ENCODE assay signal across 25 cellular contexts in genomic region chr2:137938204-137938603, GRCh38. TPM values are rescaled to one million over a fixed set of nuclear protein-coding genes. Genes with fewer than 3 reads are reported as not detected.
A peak's percentile ranks its signal among the peaks of the same experiment; 100 is the strongest.
DNase-seq lines count a peak whose midpoint lies in the region; ATAC-seq, FAIRE-seq and TF ChIP-seq lines count a peak whose summit lies in the region.
"Had no signal": no experiment of that assay in that cellular context is flagged by ENCODE, and none has a peak within 500 bp of the region (broad histone marks: within the 10 kb centered on the region; RNA-seq: fewer than 3 reads in every experiment).

No MANE protein-coding gene starts in this region.

- H3K14ac ChIP-seq in IMR-90 (replicated peaks; ENCODE audit: low read depth, low read length): no peak overlapping the region

- H3K4ac ChIP-seq in IMR-90 (ENCODE audit: low read depth, low read length): no peak overlapping the region

- FAIRE-seq in HepG2 (lab: Jason Lieb, UNC): no peak
- FAIRE-seq: bronchial epithelial cell had no signal

- 19% methylated on average over 2 of the region's 4 CpGs; no CpG with 5 or more reads in 1 of the 2 experiments for WGBS in IMR-90 (ENCODE audit: extremely low coverage in 2 of 2, insufficient read length in 1 of 2), 2 experiments
- 64% methylated on average over 4 of the region's 4 CpGs for WGBS in HepG2 (ENCODE audit: low lambda C conversion rate)

- TF ChIP-seq EP300 in HepG2 (IDR thresholded peaks at IDR 0.05; ENCODE audit: low read depth in 2 of 2, low read length in 2 of 2): 0 out of 4 replicates have a peak, but pooled peaks of 1 of the 2 experiments have one; percentile 48
- TF ChIP-seq EP300 in HepG2 (CRISPR knock-in tag; IDR thresholded peaks at IDR 0.05; ENCODE audit: borderline replicate concordance): no peak

- H3K79me2 ChIP-seq in HepG2 (ENCODE audit: insufficient read depth, low read length): peaks cover 28% of the 10 kb centered on the region

- no peaks in the 10 kb centered on the region for H3K36me3 ChIP-seq in IMR-90 (ENCODE audit: control insufficient read depth, insufficient read depth, low read length)
- no peaks in the 10 kb centered on the region for H3K36me3 ChIP-seq in brain microvascular endothelial cell (replicated peaks)
- H3K36me3 ChIP-seq in HepG2 (replicated peaks in 1 of 2; ENCODE audit: control insufficient read depth in 1 of 2, insufficient read depth in 2 of 2, low read length in 2 of 2): no peaks in the 10 kb centered on the region
- H3K36me3 ChIP-seq: lower lobe of right lung, sigmoid colon, tibial artery had no signal

- no peak overlapping the region for H2AK9ac ChIP-seq in IMR-90 (replicated peaks; ENCODE audit: low read depth, low read length, poor library complexity)

- no peak overlapping the region for H3K18ac ChIP-seq in IMR-90 (ENCODE audit: low read depth, low read length)

- H4K20me1 ChIP-seq in IMR-90 (ENCODE audit: insufficient read depth, low read length) (no peaks in the 10 kb centered on the region), HepG2 (ENCODE audit: insufficient read depth, low read length) (no peaks in the 10 kb centered on the region)

- H3K4me3 ChIP-seq in AG10803 (ENCODE audit: low read length) (no peak overlapping the region), IMR-90 (ENCODE audit: insufficient read depth, low read depth, low read length) (no peak overlapping the region), brain microvascular endothelial cell (ENCODE audit: low read depth, low read length) (no peak overlapping the region), HepG2 (replicated peaks in 1 of 3; ENCODE audit: insufficient read depth in 1 of 3, low read depth in 2 of 3, low read length in 3 of 3) (no peak overlapping the region)
- H3K4me3 ChIP-seq: lower lobe of right lung, sigmoid colon, tibial artery had no signal

- no peak for TF ChIP-seq RAD21 in IMR-90 (IDR thresholded peaks at IDR 0.05; ENCODE audit: low read length)
- no peak for TF ChIP-seq RAD21 in HepG2 (CRISPR knock-in tag; IDR thresholded peaks at IDR 0.05)

- no peak overlapping the region for H2AK5ac ChIP-seq in IMR-90 (ENCODE audit: low read depth, low read length)

- H3K4me2 ChIP-seq in IMR-90 (ENCODE audit: low read depth, low read length) (no peak overlapping the region), HepG2 (ENCODE audit: low read depth, low read length) (peak overlapping the region; percentile 84; the same call in 1 of the 2 replicates)

- H3K9me1 ChIP-seq in IMR-90 (ENCODE audit: insufficient read depth, low read length): 0 out of 2 replicates have a peak, but pooled peaks cover 3% of the 10 kb centered on the region

- intact Hi-C loops in IMR-90 (cut with micrococcal nuclease) (no loop called here), HepG2 (cut with micrococcal nuclease; ENCODE audit: unreplicated experiment) (no loop called here), left cardiac atrium (cut with DNase I) (no loop called here)

- no peaks in the 10 kb centered on the region; the same call in 1 of the 2 replicates for H3K9me3 ChIP-seq in IMR-90 (ENCODE audit: control insufficient read depth, insufficient read depth, low read length)
- H3K9me3 ChIP-seq in HepG2 (ENCODE audit: low read length): peaks cover 5% of the 10 kb centered on the region; the same call in 1 of the 2 replicates
- H3K9me3 ChIP-seq: lower lobe of right lung, sigmoid colon, tibial artery had no signal

- H4K5ac ChIP-seq in IMR-90 (ENCODE audit: low read depth, low read length): no peak overlapping the region

- no peak overlapping the region for H3K27ac Mint-ChIP-seq in stimulated activated memory B cell treated with anti-CD40 and anti-IgM and Interleukin-4, amounts not matched to agents 10 μg/mL and 1 μg/mL and 100 μg/mL, for 72 hours
- H3K27ac Mint-ChIP-seq: CD8-positive, alpha-beta T cell had no signal

- no peak overlapping the region for H2BK15ac ChIP-seq in IMR-90 (ENCODE audit: low read depth, low read length)

- dilution Hi-C loops in IMR-90 (cut with HindIII; ENCODE audit: low sequenced_read_pairs, unreplicated experiment): no loop called here

- H3K27ac ChIP-seq in IMR-90 (ENCODE audit: insufficient read depth, low read length) (no peak overlapping the region), brain microvascular endothelial cell (no peak overlapping the region), HepG2 (ENCODE audit: extremely low read length, insufficient read depth, low read length) (peak overlapping the region; percentile 99)
- H3K27ac ChIP-seq: epithelial cell of prostate, lower lobe of right lung, sigmoid colon, tibial artery had no signal

- ATAC-seq in IMR-90 (ENCODE audit: low read depth) (peak; percentile 35), HepG2 (no peak), HG03280 (IDR thresholded peaks at IDR 0.05; ENCODE audit: unreplicated experiment) (no peak), left cardiac atrium (no peak)
- ATAC-seq in stimulated activated memory B cell treated with anti-CD40 and anti-IgM and Interleukin-4, amounts not matched to agents 10 μg/mL and 1 μg/mL and 100 μg/mL, for 72 hours: no peak
- ATAC-seq: activated CD4-positive, CD25-positive, alpha-beta regulatory T cell treated with anti-CD3 and anti-CD28 coated beads, Interleukin-2, amount 50 U/mL, for 24 hours; CD8-positive, alpha-beta T cell; SK-N-SH treated with all-trans-retinoic acid at 6 μM for 48 hours had no signal

- H3K9ac ChIP-seq in IMR-90 (ENCODE audit: low read depth, low read length) (no peak overlapping the region), HepG2 (ENCODE audit: insufficient read depth, low read depth, low read length) (peak overlapping the region; percentile 1; the same call in 1 of the 2 replicates)

- no peak overlapping the region for H3K23ac ChIP-seq in IMR-90 (ENCODE audit: low read depth, low read length)

- no peak overlapping the region for H2BK5ac ChIP-seq in IMR-90 (ENCODE audit: low read depth, low read length, poor library complexity, severe bottlenecking)

- DNase-seq in AG10803 (ENCODE audit: low read depth) (peak; percentile 71), IMR-90 (peak; percentile 59), brain microvascular endothelial cell (peak; percentile 46), HepG2 (ENCODE audit: low spot score) (peak; percentile 65), nucleus accumbens (lab: John Stamatoyannopoulos, UW) (no peak), left cardiac atrium (no peak)
- DNase-seq: activated naive CD4-positive, alpha-beta T cell treated with anti-CD3 and anti-CD28 coated beads, Interleukin-2, amount 50 U/mL, for 16 hours; activated T-cell treated with anti-CD3 and anti-CD28 coated beads, Interleukin-2, amount 50 U/mL, for 48 hours; CD8-positive, alpha-beta T cell; DND-41; GOT3; lower lobe of right lung; NCI-H1694; NCI-H510A; occipital lobe; sigmoid colon; stimulated activated naive CD4-positive, alpha-beta T cell treated with Interleukin-2 at 50 U/mL for 16 hours; T1000; tibial artery had no signal

- no peaks in the 10 kb centered on the region; the same call in 1 of the 2 replicates for H3K27me3 ChIP-seq in IMR-90 (ENCODE audit: control insufficient read depth, insufficient read depth, low read length)
- no peaks in the 10 kb centered on the region for H3K27me3 ChIP-seq in brain microvascular endothelial cell (replicated peaks)
- H3K27me3 ChIP-seq in HepG2 (ENCODE audit: control insufficient read depth in 1 of 2, insufficient read depth in 2 of 2, low read length in 2 of 2): no peaks in the 10 kb centered on the region
- H3K27me3 ChIP-seq: sigmoid colon, tibial artery had no signal

- no peaks in the 10 kb centered on the region for H3K4me1 Mint-ChIP-seq in stimulated activated memory B cell treated with anti-CD40 and anti-IgM and Interleukin-4, amounts not matched to agents 10 μg/mL and 1 μg/mL and 100 μg/mL, for 72 hours

- H4K8ac ChIP-seq in IMR-90 (ENCODE audit: low read depth in 2 of 2, low read length in 2 of 2): no peak overlapping the region

- no peak overlapping the region for H2BK120ac ChIP-seq in IMR-90 (ENCODE audit: low read depth, low read length)

- no peak overlapping the region for H4K91ac ChIP-seq in IMR-90 (ENCODE audit: insufficient read depth, low read depth, low read length)

- no peaks in the 10 kb centered on the region for H3K9me3 Mint-ChIP-seq in stimulated activated memory B cell treated with anti-CD40 and anti-IgM and Interleukin-4, amounts not matched to agents 10 μg/mL and 1 μg/mL and 100 μg/mL, for 72 hours
- H3K9me3 Mint-ChIP-seq: CD8-positive, alpha-beta T cell had no signal

- no peak overlapping the region for H2BK20ac ChIP-seq in IMR-90 (ENCODE audit: low read depth, low read length)

- no peaks in the 10 kb centered on the region for H3K36me3 Mint-ChIP-seq in stimulated activated memory B cell treated with anti-CD40 and anti-IgM and Interleukin-4, amounts not matched to agents 10 μg/mL and 1 μg/mL and 100 μg/mL, for 72 hours
- H3K36me3 Mint-ChIP-seq: CD8-positive, alpha-beta T cell had no signal

- H3K4me1 ChIP-seq in IMR-90 (ENCODE audit: control insufficient read depth, insufficient read depth, low read length) (peaks cover 8% of the 10 kb centered on the region; the same call in 1 of the 2 replicates), HepG2 (ENCODE audit: insufficient read depth, low read length) (peaks cover 84% of the 10 kb centered on the region)
- H3K4me1 ChIP-seq: lower lobe of right lung, sigmoid colon had no signal

- H3K79me1 ChIP-seq in IMR-90 (ENCODE audit: low read depth in 1 of 2, low read length in 2 of 2): no peaks in the 10 kb centered on the region

- no peak for TF ChIP-seq POLR2A in IMR-90 (IDR thresholded peaks at IDR 0.05; ENCODE audit: low read depth, low read length)
- TF ChIP-seq POLR2A in HepG2 (IDR thresholded peaks at IDR 0.05; ENCODE audit: insufficient read depth in 1 of 2, low read depth in 2 of 2, low read length in 2 of 2): no peak

- H3K4me3 Mint-ChIP-seq in stimulated activated memory B cell treated with anti-CD40 and anti-IgM and Interleukin-4, amounts not matched to agents 10 μg/mL and 1 μg/mL and 100 μg/mL, for 72 hours: no peak overlapping the region
- H3K4me3 Mint-ChIP-seq: CD8-positive, alpha-beta T cell had no signal

- BruUV-seq in IMR-90 (replicated peaks; lab: Mats Ljungman, UMichigan) (no TSS peak), HepG2 (replicated peaks; lab: Mats Ljungman, UMichigan) (no TSS peak)

- no peak for TF ChIP-seq CTCF in AG10803 (conservative IDR thresholded peaks at IDR 0.05; ENCODE audit: low read length)
- TF ChIP-seq CTCF in IMR-90 (conservative IDR thresholded peaks at IDR 0.05; ENCODE audit: low read depth, low read length): no peak
- TF ChIP-seq CTCF in brain microvascular endothelial cell (IDR thresholded peaks at IDR 0.05; ENCODE audit: low read depth, low read length, missing control alignments): no peak
- no peak for TF ChIP-seq CTCF in HepG2 (CRISPR knock-in tag; IDR thresholded peaks at IDR 0.05)

- no peaks in the 10 kb centered on the region for H3K27me3 Mint-ChIP-seq in stimulated activated memory B cell treated with anti-CD40 and anti-IgM and Interleukin-4, amounts not matched to agents 10 μg/mL and 1 μg/mL and 100 μg/mL, for 72 hours

- H3K56ac ChIP-seq in IMR-90 (ENCODE audit: extremely low read depth, insufficient read depth, low read length): no peak overlapping the region

- H2AFZ ChIP-seq in IMR-90 (replicated peaks; ENCODE audit: low read length, poor library complexity) (no peak overlapping the region), HepG2 (ENCODE audit: low read length) (no peak overlapping the region)

- CTCF ChIA-PET in IMR-90 (lab: Yijun Ruan, JAX) (interaction anchor here (0.7 to 1.3 kb wide), 2 partner anchors 10 to 448 kb away, joined by 3 read pairs; no protein-coding TSS in a partner anchor), HepG2 (lab: Yijun Ruan, JAX; ENCODE audit: low intra/inter-chr PET ratio, low total read pairs) (no interaction called here)

- POLR2A ChIA-PET in IMR-90 (lab: Charles Lee; ENCODE audit: unreplicated experiment) (interaction anchor here (0.6 to 0.7 kb wide), 2 partner anchors 9 to 26 kb away, joined by 3 to 9 read pairs; no protein-coding TSS in a partner anchor), HepG2 (lab: Yijun Ruan, JAX) (interaction anchor here (1.0 to 19.0 kb wide), 5 partner anchors 9 to 27 kb away, joined by 3 to 733 read pairs (median 4); partner anchors contain the start of gene HNMT)

- in situ Hi-C loops in IMR-90 (cut with MboI; ENCODE audit: low sequenced_read_pairs) (no loop called here), brain microvascular endothelial cell (cut with HindIII; ENCODE audit: low pct_ligation_motif_present, low sequenced_read_pairs) (no loop called here), HepG2 (cut with HindIII; ENCODE audit: extremely low pct_ligation_motif_present, low pct_unique_long_range_greater_than_20kb) (no loop called here)

RNA-seq across cellular contexts. Expression of gene HNMT, which starts 26.1 kb away (rescaled TPM):
- total RNA-seq in IMR-90 (2012; rRNA removed): 12.2 and 14.2 TPM in 2 replicates
- polyA plus RNA-seq in IMR-90 (2012; rRNA removed): 6.3 and 6.4 TPM in 2 replicates
- 2.7 and 2.8 TPM in 2 replicates for polyA plus RNA-seq in IMR-90 (2012; cell fraction: cytosol; rRNA removed)
- polyA plus RNA-seq in IMR-90 (2012; cell fraction: nucleus; rRNA removed; ENCODE audit: low replicate concordance): 0.25 and 5.2 TPM in 2 replicates
- total RNA-seq in HepG2 (2016; rRNA removed; fragmentation: Illumina TruSeq; extraction: Trizol): 309 and 372 TPM in 2 replicates
- 103 and 116 TPM in 2 replicates for total RNA-seq in HepG2 (2016; cell fraction: cytosol; rRNA removed; fragmentation: Illumina TruSeq; extraction: Trizol; ENCODE audit: low read depth)
- total RNA-seq in HepG2 (2016; cell fraction: insoluble cytoplasmic fraction; rRNA removed; fragmentation: Illumina TruSeq; extraction: Trizol): 312 and 373 TPM in 2 replicates
- total RNA-seq in HepG2 (2016; cell fraction: membrane; rRNA removed; fragmentation: Illumina TruSeq; extraction: Trizol): 157 and 177 TPM in 2 replicates
- 234 and 240 TPM in 2 replicates for total RNA-seq in HepG2 (2016; cell fraction: nucleus; rRNA removed; fragmentation: Illumina TruSeq; extraction: Trizol)
- 259 and 279 TPM in 2 replicates for polyA plus RNA-seq in HepG2 (2011; rRNA removed)
- polyA plus RNA-seq in HepG2 (2011; cell fraction: cytosol; rRNA removed): 170 and 271 TPM in 2 replicates
- 129 and 171 TPM in 2 replicates for polyA plus RNA-seq in HepG2 (2011; cell fraction: nucleus; rRNA removed)
- 561 and 648 TPM in 2 replicates for polyA plus RNA-seq in HepG2 (2012)
- 80.3 and 85.6 TPM in 2 replicates for polyA plus RNA-seq in HepG2 (2016; cell fraction: cytosol; fragmentation: Illumina TruSeq; extraction: Trizol; ENCODE audit: low read depth)
- 297 and 326 TPM in 2 replicates for polyA plus RNA-seq in HepG2 (2016; cell fraction: insoluble cytoplasmic fraction; fragmentation: Illumina TruSeq; extraction: Trizol; ENCODE audit: low read depth)
- 111 and 113 TPM in 2 replicates for polyA plus RNA-seq in HepG2 (2016; cell fraction: membrane; fragmentation: Illumina TruSeq; extraction: Trizol; ENCODE audit: low read depth)
- 221 and 224 TPM in 2 replicates for polyA plus RNA-seq in HepG2 (2016; cell fraction: nucleus; fragmentation: Illumina TruSeq; extraction: Trizol; ENCODE audit: insufficient read depth, low read depth)
- polyA minus RNA-seq in HepG2 (2011; rRNA and poly(A)+ RNA removed; ENCODE audit: low replicate concordance): 14.7 and 77.3 TPM in 2 replicates
- polyA minus RNA-seq in HepG2 (2011; cell fraction: cytosol; rRNA and poly(A)+ RNA removed): 111 and 128 TPM in 2 replicates
- 529 and 697 TPM in 2 replicates for polyA minus RNA-seq in HepG2 (2011; cell fraction: nucleus; rRNA and poly(A)+ RNA removed)
- 10 to 100 TPM; 19.0 to 32.6 TPM for total RNA-seq in left cardiac atrium
- total RNA-seq: CD8-positive, alpha-beta T cell had no signal

Comparison
In these comparisons a context has a peak if more than half of its experiments do, and no peak if none do; other contexts are left out.
1. DNase-seq: peak in AG10803 (single experiment), IMR-90 (single experiment), brain microvascular endothelial cell (single experiment) and HepG2 (single experiment); none in nucleus accumbens (0 of 56) and left cardiac atrium (single experiment).